Comparison of ENCODE assay signal across 28 cellular contexts in the genomic region with DNA sequence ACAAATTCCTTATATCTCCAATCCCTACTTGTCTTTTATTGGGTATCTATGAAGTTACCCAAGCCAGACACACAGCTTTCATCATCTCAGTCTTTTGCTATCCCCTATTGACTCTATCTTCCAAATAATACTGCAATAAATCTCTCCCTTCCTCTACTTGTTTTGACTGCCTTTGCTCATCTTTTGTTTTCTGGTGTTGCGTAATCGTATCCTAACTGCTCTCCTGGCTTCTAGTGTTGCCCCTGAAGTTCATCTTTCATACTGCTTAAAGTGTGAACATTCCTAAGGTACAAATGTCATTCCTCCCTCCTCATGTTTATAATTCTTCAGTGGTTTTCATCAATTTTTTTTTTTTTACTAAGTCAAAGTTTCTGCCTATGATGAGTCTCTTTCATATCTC.
"Had no signal": no experiment of that assay in that cellular context is flagged by ENCODE, and none has a peak within 500 bp of the region (broad histone marks: within the 10 kb centered on the region; RNA-seq: fewer than 3 reads in every experiment).

No MANE protein-coding gene starts in this region.

- H3K4me3 ChIP-seq: colonic mucosa, esophagus squamous epithelium, gastrocnemius medialis, heart right ventricle, left lung, lower lobe of right lung, mucosa of descending colon had no signal

- H3K4me3 Mint-ChIP-seq: dendritic cell treated with granulocyte-macrophage colony-stimulating factor and Interleukin-4, amounts not matched to agents 40 ng/mL and 50 ng/mL, for 4 days; effector memory CD8-positive, alpha-beta T cell; endodermal cell; mesothelial cell of epicardium; naive B cell had no signal

- H3K9me3 ChIP-seq: colonic mucosa, gastrocnemius medialis, lower lobe of right lung, mucosa of descending colon had no signal

- DNase-seq: colonic mucosa; cortex of kidney; effector CD8-positive, alpha-beta T cell; effector memory CD8-positive, alpha-beta T cell; endodermal cell; erythroblast; esophagus squamous epithelium; foreskin fibroblast; foreskin melanocyte; gastrocnemius medialis; glutamatergic neuron; head of caudate nucleus; heart right ventricle; hippocampal formation; left cardiac atrium; left lung; left ventricle myocardium superior; lower lobe of right lung; mesenchymal stem cell; mucosa of descending colon; naive B cell had no signal

- H3K27me3 ChIP-seq: colonic mucosa, esophagus squamous epithelium, gastrocnemius medialis, heart right ventricle, left lung had no signal

- H3K4me1 ChIP-seq: colonic mucosa, esophagus squamous epithelium, gastrocnemius medialis, heart right ventricle, left lung, lower lobe of right lung had no signal

- H3K27ac ChIP-seq: colonic mucosa, epithelial cell of prostate, esophagus squamous epithelium, gastrocnemius medialis, heart right ventricle, left lung, lower lobe of right lung had no signal

- H3K36me3 Mint-ChIP-seq: mesothelial cell of epicardium, naive B cell had no signal

- FAIRE-seq: endometrium, islet of Langerhans, keratinocyte had no signal

- H3K4me1 Mint-ChIP-seq: endodermal cell, mesothelial cell of epicardium, naive B cell had no signal

- ATAC-seq: effector memory CD8-positive, alpha-beta T cell; esophagus mucosa; gastrocnemius medialis; heart right ventricle; left cardiac atrium; left lung; left ventricle myocardium superior; lower lobe of right lung; mucosa of descending colon had no signal

- H3K27me3 Mint-ChIP-seq: dendritic cell treated with granulocyte-macrophage colony-stimulating factor and Interleukin-4, amounts not matched to agents 40 ng/mL and 50 ng/mL, for 4 days; effector memory CD8-positive, alpha-beta T cell; naive B cell had no signal

- H3K36me3 ChIP-seq: colonic mucosa, esophagus squamous epithelium, gastrocnemius medialis, heart right ventricle, left lung, lower lobe of right lung had no signal

- H3K27ac Mint-ChIP-seq: dendritic cell treated with granulocyte-macrophage colony-stimulating factor and Interleukin-4, amounts not matched to agents 40 ng/mL and 50 ng/mL, for 4 days; effector memory CD8-positive, alpha-beta T cell; endodermal cell; mesothelial cell of epicardium; naive B cell had no signal
